3 cellular contexts compared by ENCODE assay signal in the genomic region with DNA sequence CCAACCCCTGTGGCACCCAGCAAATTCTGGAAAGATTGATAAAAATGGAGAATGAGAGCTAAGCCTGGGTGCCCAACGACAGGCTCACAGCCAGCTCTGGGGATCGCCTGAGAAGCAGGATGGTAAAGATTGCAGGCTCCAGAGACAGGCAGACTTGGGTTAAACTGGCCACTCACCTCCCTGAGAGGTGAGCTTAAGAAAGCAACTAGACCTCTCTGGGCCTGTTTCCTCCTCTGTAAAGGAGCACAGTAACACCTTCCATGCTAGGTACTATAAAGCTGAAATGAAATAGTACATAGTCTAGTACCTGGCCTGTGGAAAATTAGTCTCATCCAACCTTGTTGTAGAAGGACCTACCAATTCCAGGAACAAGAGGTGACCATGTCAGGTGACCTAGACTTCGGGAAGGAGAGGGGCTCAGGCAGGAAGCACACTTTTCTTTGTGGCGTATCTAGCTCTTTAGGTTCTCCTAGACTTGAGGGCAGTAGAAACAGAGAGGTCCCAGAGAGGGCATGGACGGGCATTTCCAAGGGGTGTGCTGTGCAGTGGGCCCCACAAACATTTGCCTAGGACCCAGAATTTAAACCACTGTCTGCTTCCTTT.
TF ChIP-seq lines count a peak whose summit lies in the region.

No MANE protein-coding gene starts in this region.

TF ChIP-seq in GM12891, 5 proteins besides CTCF, POLR2A, EP300 and RAD21 (continued from another document):
- TF ChIP-seq POU2F2 (IDR thresholded peaks at IDR 0.05; ENCODE audit: low read depth, low read length) = no peak
TF ChIP-seq in GM12891: peak in this region for 0.

TF ChIP-seq in HEK293, 187 proteins besides CTCF, POLR2A, EP300 and RAD21:
- TF ChIP-seq, protein P1, sequence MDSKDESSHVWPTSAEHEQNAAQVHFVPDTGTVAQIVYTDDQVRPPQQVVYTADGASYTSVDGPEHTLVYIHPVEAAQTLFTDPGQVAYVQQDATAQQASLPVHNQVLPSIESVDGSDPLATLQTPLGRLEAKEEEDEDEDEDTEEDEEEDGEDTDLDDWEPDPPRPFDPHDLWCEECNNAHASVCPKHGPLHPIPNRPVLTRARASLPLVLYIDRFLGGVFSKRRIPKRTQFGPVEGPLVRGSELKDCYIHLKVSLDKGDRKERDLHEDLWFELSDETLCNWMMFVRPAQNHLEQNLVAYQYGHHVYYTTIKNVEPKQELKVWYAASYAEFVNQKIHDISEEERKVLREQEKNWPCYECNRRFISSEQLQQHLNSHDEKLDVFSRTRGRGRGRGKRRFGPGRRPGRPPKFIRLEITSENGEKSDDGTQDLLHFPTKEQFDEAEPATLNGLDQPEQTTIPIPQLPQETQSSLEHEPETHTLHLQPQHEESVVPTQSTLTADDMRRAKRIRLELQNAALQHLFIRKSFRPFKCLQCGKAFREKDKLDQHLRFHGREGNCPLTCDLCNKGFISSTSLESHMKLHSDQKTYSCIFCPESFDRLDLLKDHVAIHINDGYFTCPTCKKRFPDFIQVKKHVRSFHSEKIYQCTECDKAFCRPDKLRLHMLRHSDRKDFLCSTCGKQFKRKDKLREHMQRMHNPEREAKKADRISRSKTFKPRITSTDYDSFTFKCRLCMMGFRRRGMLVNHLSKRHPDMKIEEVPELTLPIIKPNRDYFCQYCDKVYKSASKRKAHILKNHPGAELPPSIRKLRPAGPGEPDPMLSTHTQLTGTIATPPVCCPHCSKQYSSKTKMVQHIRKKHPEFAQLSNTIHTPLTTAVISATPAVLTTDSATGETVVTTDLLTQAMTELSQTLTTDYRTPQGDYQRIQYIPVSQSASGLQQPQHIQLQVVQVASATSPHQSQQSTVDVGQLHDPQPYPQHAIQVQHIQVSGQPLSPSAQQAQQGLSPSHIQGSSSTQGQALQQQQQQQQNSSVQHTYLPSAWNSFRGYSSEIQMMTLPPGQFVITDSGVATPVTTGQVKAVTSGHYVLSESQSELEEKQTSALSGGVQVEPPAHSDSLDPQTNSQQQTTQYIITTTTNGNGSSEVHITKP (tag by site-specific recombination; IDR thresholded peaks at IDR 0.05) = peak; percentile 31; the same call in 1 of the 2 replicates
- TF ChIP-seq, protein P2, sequence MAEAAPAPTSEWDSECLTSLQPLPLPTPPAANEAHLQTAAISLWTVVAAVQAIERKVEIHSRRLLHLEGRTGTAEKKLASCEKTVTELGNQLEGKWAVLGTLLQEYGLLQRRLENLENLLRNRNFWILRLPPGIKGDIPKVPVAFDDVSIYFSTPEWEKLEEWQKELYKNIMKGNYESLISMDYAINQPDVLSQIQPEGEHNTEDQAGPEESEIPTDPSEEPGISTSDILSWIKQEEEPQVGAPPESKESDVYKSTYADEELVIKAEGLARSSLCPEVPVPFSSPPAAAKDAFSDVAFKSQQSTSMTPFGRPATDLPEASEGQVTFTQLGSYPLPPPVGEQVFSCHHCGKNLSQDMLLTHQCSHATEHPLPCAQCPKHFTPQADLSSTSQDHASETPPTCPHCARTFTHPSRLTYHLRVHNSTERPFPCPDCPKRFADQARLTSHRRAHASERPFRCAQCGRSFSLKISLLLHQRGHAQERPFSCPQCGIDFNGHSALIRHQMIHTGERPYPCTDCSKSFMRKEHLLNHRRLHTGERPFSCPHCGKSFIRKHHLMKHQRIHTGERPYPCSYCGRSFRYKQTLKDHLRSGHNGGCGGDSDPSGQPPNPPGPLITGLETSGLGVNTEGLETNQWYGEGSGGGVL (tag by site-specific recombination; IDR thresholded peaks at IDR 0.05) = no peak
- no peak for TF ChIP-seq ZFP3 (tag by site-specific recombination; IDR thresholded peaks at IDR 0.05; ENCODE audit: low read depth)

TF ChIP-seq in GM12878, 131 proteins besides CTCF, POLR2A, EP300 and RAD21 (continued from another document):
- TF ChIP-seq, protein P3, sequence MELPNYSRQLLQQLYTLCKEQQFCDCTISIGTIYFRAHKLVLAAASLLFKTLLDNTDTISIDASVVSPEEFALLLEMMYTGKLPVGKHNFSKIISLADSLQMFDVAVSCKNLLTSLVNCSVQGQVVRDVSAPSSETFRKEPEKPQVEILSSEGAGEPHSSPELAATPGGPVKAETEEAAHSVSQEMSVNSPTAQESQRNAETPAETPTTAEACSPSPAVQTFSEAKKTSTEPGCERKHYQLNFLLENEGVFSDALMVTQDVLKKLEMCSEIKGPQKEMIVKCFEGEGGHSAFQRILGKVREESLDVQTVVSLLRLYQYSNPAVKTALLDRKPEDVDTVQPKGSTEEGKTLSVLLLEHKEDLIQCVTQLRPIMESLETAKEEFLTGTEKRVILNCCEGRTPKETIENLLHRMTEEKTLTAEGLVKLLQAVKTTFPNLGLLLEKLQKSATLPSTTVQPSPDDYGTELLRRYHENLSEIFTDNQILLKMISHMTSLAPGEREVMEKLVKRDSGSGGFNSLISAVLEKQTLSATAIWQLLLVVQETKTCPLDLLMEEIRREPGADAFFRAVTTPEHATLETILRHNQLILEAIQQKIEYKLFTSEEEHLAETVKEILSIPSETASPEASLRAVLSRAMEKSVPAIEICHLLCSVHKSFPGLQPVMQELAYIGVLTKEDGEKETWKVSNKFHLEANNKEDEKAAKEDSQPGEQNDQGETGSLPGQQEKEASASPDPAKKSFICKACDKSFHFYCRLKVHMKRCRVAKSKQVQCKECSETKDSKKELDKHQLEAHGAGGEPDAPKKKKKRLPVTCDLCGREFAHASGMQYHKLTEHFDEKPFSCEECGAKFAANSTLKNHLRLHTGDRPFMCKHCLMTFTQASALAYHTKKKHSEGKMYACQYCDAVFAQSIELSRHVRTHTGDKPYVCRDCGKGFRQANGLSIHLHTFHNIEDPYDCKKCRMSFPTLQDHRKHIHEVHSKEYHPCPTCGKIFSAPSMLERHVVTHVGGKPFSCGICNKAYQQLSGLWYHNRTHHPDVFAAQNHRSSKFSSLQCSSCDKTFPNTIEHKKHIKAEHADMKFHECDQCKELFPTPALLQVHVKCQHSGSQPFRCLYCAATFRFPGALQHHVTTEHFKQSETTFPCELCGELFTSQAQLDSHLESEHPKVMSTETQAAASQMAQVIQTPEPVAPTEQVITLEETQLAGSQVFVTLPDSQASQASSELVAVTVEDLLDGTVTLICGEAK (IDR thresholded peaks at IDR 0.05; ENCODE audit: borderline replicate concordance) = no peak
- TF ChIP-seq, protein P4, sequence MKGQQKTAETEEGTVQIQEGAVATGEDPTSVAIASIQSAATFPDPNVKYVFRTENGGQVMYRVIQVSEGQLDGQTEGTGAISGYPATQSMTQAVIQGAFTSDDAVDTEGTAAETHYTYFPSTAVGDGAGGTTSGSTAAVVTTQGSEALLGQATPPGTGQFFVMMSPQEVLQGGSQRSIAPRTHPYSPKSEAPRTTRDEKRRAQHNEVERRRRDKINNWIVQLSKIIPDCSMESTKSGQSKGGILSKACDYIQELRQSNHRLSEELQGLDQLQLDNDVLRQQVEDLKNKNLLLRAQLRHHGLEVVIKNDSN (IDR thresholded peaks at IDR 0.05; ENCODE audit: borderline replicate concordance, extremely low read length, insufficient read depth, low read depth, low read length) = no peak
- TF ChIP-seq SUPT20H (IDR thresholded peaks at IDR 0.05; ENCODE audit: borderline replicate concordance, control insufficient read depth, low read depth, low read length) = no peak
- no peak for TF ChIP-seq PAX8 (IDR thresholded peaks at IDR 0.05)
- TF ChIP-seq NR2C2 (IDR thresholded peaks at IDR 0.05; ENCODE audit: borderline replicate concordance, control insufficient read depth, insufficient read length, low read depth) = no peak
- no peak for TF ChIP-seq HDAC2 (IDR thresholded peaks at IDR 0.05)
- TF ChIP-seq TARDBP (IDR thresholded peaks at IDR 0.05; ENCODE audit: borderline replicate concordance) = no peak
- TF ChIP-seq YY1 (IDR thresholded peaks at IDR 0.05; ENCODE audit: low read depth, low read length) = no peak
- no peak for TF ChIP-seq MTA3 (IDR thresholded peaks at IDR 0.05; ENCODE audit: borderline replicate concordance, low read length)
- TF ChIP-seq, protein P5, sequence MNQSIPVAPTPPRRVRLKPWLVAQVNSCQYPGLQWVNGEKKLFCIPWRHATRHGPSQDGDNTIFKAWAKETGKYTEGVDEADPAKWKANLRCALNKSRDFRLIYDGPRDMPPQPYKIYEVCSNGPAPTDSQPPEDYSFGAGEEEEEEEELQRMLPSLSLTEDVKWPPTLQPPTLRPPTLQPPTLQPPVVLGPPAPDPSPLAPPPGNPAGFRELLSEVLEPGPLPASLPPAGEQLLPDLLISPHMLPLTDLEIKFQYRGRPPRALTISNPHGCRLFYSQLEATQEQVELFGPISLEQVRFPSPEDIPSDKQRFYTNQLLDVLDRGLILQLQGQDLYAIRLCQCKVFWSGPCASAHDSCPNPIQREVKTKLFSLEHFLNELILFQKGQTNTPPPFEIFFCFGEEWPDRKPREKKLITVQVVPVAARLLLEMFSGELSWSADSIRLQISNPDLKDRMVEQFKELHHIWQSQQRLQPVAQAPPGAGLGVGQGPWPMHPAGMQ (IDR thresholded peaks at IDR 0.05; ENCODE audit: borderline replicate concordance) = no peak
- no peak for TF ChIP-seq KAT2A (conservative IDR thresholded peaks at IDR 0.05; ENCODE audit: control insufficient read depth, low read depth, low read length)
- no peak for TF ChIP-seq PML (IDR thresholded peaks at IDR 0.05; ENCODE audit: low read length)
- TF ChIP-seq, protein P6, sequence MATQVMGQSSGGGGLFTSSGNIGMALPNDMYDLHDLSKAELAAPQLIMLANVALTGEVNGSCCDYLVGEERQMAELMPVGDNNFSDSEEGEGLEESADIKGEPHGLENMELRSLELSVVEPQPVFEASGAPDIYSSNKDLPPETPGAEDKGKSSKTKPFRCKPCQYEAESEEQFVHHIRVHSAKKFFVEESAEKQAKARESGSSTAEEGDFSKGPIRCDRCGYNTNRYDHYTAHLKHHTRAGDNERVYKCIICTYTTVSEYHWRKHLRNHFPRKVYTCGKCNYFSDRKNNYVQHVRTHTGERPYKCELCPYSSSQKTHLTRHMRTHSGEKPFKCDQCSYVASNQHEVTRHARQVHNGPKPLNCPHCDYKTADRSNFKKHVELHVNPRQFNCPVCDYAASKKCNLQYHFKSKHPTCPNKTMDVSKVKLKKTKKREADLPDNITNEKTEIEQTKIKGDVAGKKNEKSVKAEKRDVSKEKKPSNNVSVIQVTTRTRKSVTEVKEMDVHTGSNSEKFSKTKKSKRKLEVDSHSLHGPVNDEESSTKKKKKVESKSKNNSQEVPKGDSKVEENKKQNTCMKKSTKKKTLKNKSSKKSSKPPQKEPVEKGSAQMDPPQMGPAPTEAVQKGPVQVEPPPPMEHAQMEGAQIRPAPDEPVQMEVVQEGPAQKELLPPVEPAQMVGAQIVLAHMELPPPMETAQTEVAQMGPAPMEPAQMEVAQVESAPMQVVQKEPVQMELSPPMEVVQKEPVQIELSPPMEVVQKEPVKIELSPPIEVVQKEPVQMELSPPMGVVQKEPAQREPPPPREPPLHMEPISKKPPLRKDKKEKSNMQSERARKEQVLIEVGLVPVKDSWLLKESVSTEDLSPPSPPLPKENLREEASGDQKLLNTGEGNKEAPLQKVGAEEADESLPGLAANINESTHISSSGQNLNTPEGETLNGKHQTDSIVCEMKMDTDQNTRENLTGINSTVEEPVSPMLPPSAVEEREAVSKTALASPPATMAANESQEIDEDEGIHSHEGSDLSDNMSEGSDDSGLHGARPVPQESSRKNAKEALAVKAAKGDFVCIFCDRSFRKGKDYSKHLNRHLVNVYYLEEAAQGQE (IDR thresholded peaks at IDR 0.05; ENCODE audit: low read depth, low read length) = no peak
- no peak for TF ChIP-seq RCOR1 (conservative IDR thresholded peaks at IDR 0.05; ENCODE audit: low read depth, low read length)
- TF ChIP-seq TBL1XR1 (IDR thresholded peaks at IDR 0.05; ENCODE audit: low read depth, low read length) = no peak
- no peak for TF ChIP-seq IKZF1 (conservative IDR thresholded peaks at IDR 0.05)
TF ChIP-seq in GM12878: peak in this region for 0.
